12 cellular contexts compared by ENCODE assay signal in the genomic region with DNA sequence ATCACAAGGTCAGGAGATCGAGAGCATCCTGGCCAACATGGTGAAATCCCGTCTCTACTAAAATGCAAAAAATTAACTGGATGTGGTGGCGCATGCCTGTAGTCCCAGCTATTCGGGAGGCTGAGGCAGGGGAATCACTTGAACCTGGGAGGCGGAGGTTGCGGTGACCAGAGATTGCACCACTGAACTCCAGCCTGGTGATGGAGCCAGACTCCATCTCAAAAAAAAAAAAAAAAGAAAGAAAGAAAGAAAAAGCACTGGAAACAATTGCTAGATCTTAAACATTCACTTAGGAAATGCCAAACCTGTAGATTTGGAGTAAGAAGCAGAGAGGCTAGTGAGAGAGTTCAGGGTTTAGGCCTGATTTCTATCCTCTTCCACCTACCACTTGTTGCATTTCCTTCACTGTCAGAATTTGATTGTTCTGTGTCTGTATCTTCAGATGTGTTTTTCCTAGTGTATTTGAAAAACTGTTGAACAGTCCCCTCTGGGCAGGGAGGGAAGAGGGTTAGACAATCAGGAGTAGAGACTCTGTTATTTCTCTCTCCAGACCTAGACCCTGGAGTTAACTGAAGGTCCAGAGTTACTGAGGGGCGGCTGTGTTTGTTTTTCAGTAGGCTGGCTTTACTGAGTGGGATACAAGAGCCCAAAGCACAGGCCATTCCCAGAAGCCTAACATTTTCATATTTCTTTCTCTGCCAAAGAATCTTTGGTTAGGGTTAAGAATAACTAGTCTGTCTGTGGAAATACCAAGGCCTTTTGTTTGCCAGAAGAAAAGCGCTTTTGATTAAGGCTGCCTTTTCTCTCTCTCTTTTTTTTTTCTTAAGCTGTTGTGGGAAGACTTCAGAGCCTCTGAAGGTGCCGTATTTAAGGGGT. TPM values are rescaled to one million over a fixed set of nuclear protein-coding genes. Genes with fewer than 3 reads are reported as not detected.
DNase-seq lines count a peak whose midpoint lies in the region; ATAC-seq and TF ChIP-seq lines count a peak whose summit lies in the region.
"Had no signal": no experiment of that assay in that cellular context is flagged by ENCODE, and none has a peak within 500 bp of the region (broad histone marks: within the 10 kb centered on the region; RNA-seq: fewer than 3 reads in every experiment).

No MANE protein-coding gene starts in this region.

- in situ Hi-C loops in SK-MEL-5 (cut with HindIII; ENCODE audit: low pct_unique_long_range_greater_than_20kb, low sequenced_read_pairs): no loop called here
- in situ Hi-C loops in transverse colon (cut with MboI; ENCODE audit: low pct_ligation_motif_present in 1 of 4, low pct_unique_long_range_greater_than_20kb in 1 of 4, low sequenced_read_pairs in 3 of 4): no loop called here

- H3K79me1 ChIP-seq in mesendoderm (ENCODE audit: low read length): peaks cover 8% of the 10 kb centered on the region

- H3K27me3 Mint-ChIP-seq in CD8-positive, alpha-beta T cell (ENCODE audit: low read depth): no peaks in the 10 kb centered on the region
- H3K27me3 Mint-ChIP-seq in activated T-helper 2 cell treated with anti-CD3 and anti-CD28 coated beads, Interferon-gamma antibody, Interleukin-2, Interleukin-4, amounts not matched to agents 10 μg/mL and 5 μg/mL and 100 μg/mL, durations not matched to agents 14 hours and 24 hours and 36 hours (ENCODE audit: low read depth): peaks cover 2% of the 10 kb centered on the region
- H3K27me3 Mint-ChIP-seq: activated CD4-positive, alpha-beta T cell treated with anti-CD3 and anti-CD28 coated beads, Interleukin-2, amount 10 ng/mL, durations not matched to agents 7 days and 5 days had no signal

- H3K27ac ChIP-seq in mesendoderm (ENCODE audit: low read depth, low read length) (peak overlapping the region; percentile 1), transverse colon (peak overlapping the region; percentile 64 to 81 (median 68))
- H3K27ac ChIP-seq in CD8-positive, alpha-beta T cell (ENCODE audit: low read depth, low read length): no peak overlapping the region

- H3K9me3 ChIP-seq in transverse colon (no peaks in the 10 kb centered on the region), MG63 (no peaks in the 10 kb centered on the region)
- no peaks in the 10 kb centered on the region for H3K9me3 ChIP-seq in CD8-positive, alpha-beta T cell (ENCODE audit: low read length)

- peak overlapping the region; percentile 12 for H3K4ac ChIP-seq in mesendoderm (ENCODE audit: low read depth, low read length)

- H2BK15ac ChIP-seq in mesendoderm (replicated peaks; ENCODE audit: low read depth): no peak overlapping the region

- intact Hi-C loops in transverse colon (cut with DNase I; ENCODE audit: low total_unique reads): no loop called here
- intact Hi-C loops in CD8-positive, alpha-beta T cell (cut with DNase I, micrococcal nuclease): no loop called here
- intact Hi-C loops in activated T-helper 2 cell treated with anti-CD3 and anti-CD28 coated beads, Interferon-gamma antibody, Interleukin-2, Interleukin-4, amounts not matched to agents 10 μg/mL and 5 μg/mL and 100 μg/mL, durations not matched to agents 14 hours and 24 hours and 36 hours (cut with micrococcal nuclease): no loop called here

- no peak overlapping the region for H4K5ac ChIP-seq in mesendoderm (ENCODE audit: low read length)

- peak overlapping the region; percentile 17 for H3K56ac ChIP-seq in mesendoderm (ENCODE audit: low read length)

- CTCF ChIA-PET in CD8-positive, alpha-beta T cell (lab: Charles Lee): interaction anchor here (1.0 kb wide), 1 partner anchor 11 kb away, joined by 3 read pairs; no protein-coding TSS in a partner anchor

- H4K8ac ChIP-seq in mesendoderm (ENCODE audit: low read depth, low read length): no peak overlapping the region

- H3K27me3 ChIP-seq in mesendoderm (ENCODE audit: insufficient read depth, low read length, poor library complexity) (no peaks in the 10 kb centered on the region), transverse colon (no peaks in the 10 kb centered on the region), MG63 (no peaks in the 10 kb centered on the region)
- no peaks in the 10 kb centered on the region for H3K27me3 ChIP-seq in CD8-positive, alpha-beta T cell (ENCODE audit: insufficient read depth, low read length)

- peaks cover 36% of the 10 kb centered on the region for H3K79me2 ChIP-seq in mesendoderm (ENCODE audit: control insufficient read depth, insufficient read depth, low read length)

- no peak overlapping the region for H3K4me3 ChIP-seq in epithelial cell of proximal tubule (ENCODE audit: low read depth, low read length)
- H3K4me3 ChIP-seq in mesendoderm (ENCODE audit: low read length): no peak overlapping the region
- no peak overlapping the region for H3K4me3 ChIP-seq in transverse colon
- no peak overlapping the region for H3K4me3 ChIP-seq in CD8-positive, alpha-beta T cell (ENCODE audit: low read depth, low read length)
- H3K4me3 ChIP-seq in MG63: no peak overlapping the region

- peak overlapping the region; percentile 84 for H3K18ac ChIP-seq in mesendoderm (ENCODE audit: low read length)

- H3K23ac ChIP-seq in mesendoderm (ENCODE audit: low read length): no peak overlapping the region

- no peak overlapping the region for H3K9ac ChIP-seq in mesendoderm (ENCODE audit: low read length)

- H3K4me1 ChIP-seq in mesendoderm (ENCODE audit: control insufficient read depth, low read depth, low read length) (no peaks in the 10 kb centered on the region), transverse colon (peaks cover 14 to 62% (median 26%) of the 10 kb centered on the region in 4 donors)
- no peaks in the 10 kb centered on the region for H3K4me1 ChIP-seq in CD8-positive, alpha-beta T cell (ENCODE audit: insufficient read depth, low read length)

- no peak overlapping the region for H3K4me3 Mint-ChIP-seq in CD8-positive, alpha-beta T cell
- no peak overlapping the region for H3K4me3 Mint-ChIP-seq in activated T-helper 2 cell treated with anti-CD3 and anti-CD28 coated beads, Interferon-gamma antibody, Interleukin-2, Interleukin-4, amounts not matched to agents 10 μg/mL and 5 μg/mL and 100 μg/mL, durations not matched to agents 14 hours and 24 hours and 36 hours (ENCODE audit: low read depth)
- H3K4me3 Mint-ChIP-seq: activated CD4-positive, alpha-beta T cell treated with anti-CD3 and anti-CD28 coated beads, Interleukin-2, amount 10 ng/mL, durations not matched to agents 7 days and 5 days had no signal

- POLR2A ChIA-PET in CD8-positive, alpha-beta T cell (lab: Charles Lee): no interaction called here

- DNase-seq in SK-MEL-5 (ENCODE audit: low read depth, low spot score): peak; percentile 94
- no peak for DNase-seq in epithelial cell of proximal tubule (ENCODE audit: low read depth)
- no peak for DNase-seq in mesendoderm
- DNase-seq in transverse colon: no peak
- DNase-seq in CD8-positive, alpha-beta T cell: no peak
- DNase-seq in activated T-helper 2 cell treated with anti-CD3 and anti-CD28 coated beads, Interferon-gamma antibody, Interleukin-2, Interleukin-4, amounts not matched to agents 10 μg/mL and 5 μg/mL and 100 μg/mL, durations not matched to agents 14 hours and 24 hours and 36 hours (ENCODE audit: low spot score): no peak
- no peak for DNase-seq in MG63
- DNase-seq in EL: no peak
- DNase-seq: activated CD4-positive, alpha-beta T cell treated with anti-CD3 and anti-CD28 coated beads, Interleukin-2, amount 10 ng/mL, durations not matched to agents 7 days and 5 days; amniotic stem cell; NCI-H1417 treated with DMSO at 0.1 percent for 48 hours; stimulated activated naive CD4-positive, alpha-beta T cell treated with Interleukin-2 at 50 U/mL for 16 hours had no signal

- no peaks in the 10 kb centered on the region for H3K36me3 Mint-ChIP-seq in CD8-positive, alpha-beta T cell
- H3K36me3 Mint-ChIP-seq in activated T-helper 2 cell treated with anti-CD3 and anti-CD28 coated beads, Interferon-gamma antibody, Interleukin-2, Interleukin-4, amounts not matched to agents 10 μg/mL and 5 μg/mL and 100 μg/mL, durations not matched to agents 14 hours and 24 hours and 36 hours (ENCODE audit: low read depth): no peaks in the 10 kb centered on the region

- no peak overlapping the region for H2BK5ac ChIP-seq in mesendoderm (ENCODE audit: low read length)

- no CpG with 5 or more reads among the region's 9 CpGs for WGBS in mesendoderm (ENCODE audit: extremely low coverage, insufficient coverage, low lambda C conversion rate)
- WGBS in transverse colon (ENCODE audit: low coverage in 1 of 2), 2 donors: 37 to 84% methylated on average over 3 to 9 of the region's 9 CpGs

- no peak overlapping the region for H3K27ac Mint-ChIP-seq in CD8-positive, alpha-beta T cell
- no peak overlapping the region for H3K27ac Mint-ChIP-seq in activated T-helper 2 cell treated with anti-CD3 and anti-CD28 coated beads, Interferon-gamma antibody, Interleukin-2, Interleukin-4, amounts not matched to agents 10 μg/mL and 5 μg/mL and 100 μg/mL, durations not matched to agents 14 hours and 24 hours and 36 hours
- H3K27ac Mint-ChIP-seq: activated CD4-positive, alpha-beta T cell treated with anti-CD3 and anti-CD28 coated beads, Interleukin-2, amount 10 ng/mL, durations not matched to agents 7 days and 5 days had no signal

- ATAC-seq in CD8-positive, alpha-beta T cell: no peak

- TF ChIP-seq EP300 in transverse colon (IDR thresholded peaks at IDR 0.05; ENCODE audit: low read depth): no peak

- H2BK120ac ChIP-seq in mesendoderm (ENCODE audit: low read depth, low read length): no peak overlapping the region

- no peak overlapping the region for H3K4me2 ChIP-seq in mesendoderm (ENCODE audit: low read length)

- TF ChIP-seq POLR2A in transverse colon (IDR thresholded peaks at IDR 0.05): no peak

- no peaks in the 10 kb centered on the region for H3K36me3 ChIP-seq in mesendoderm (ENCODE audit: control insufficient read depth, insufficient read depth, low read length)
- no peaks in the 10 kb centered on the region for H3K36me3 ChIP-seq in transverse colon
- no peaks in the 10 kb centered on the region for H3K36me3 ChIP-seq in CD8-positive, alpha-beta T cell (ENCODE audit: insufficient read depth, low read length)
- H3K36me3 ChIP-seq in MG63: no peaks in the 10 kb centered on the region; the same call in 1 of the 2 replicates

- TF ChIP-seq CTCF in epithelial cell of proximal tubule (conservative IDR thresholded peaks at IDR 0.05; ENCODE audit: low read depth, low read length) (peak; percentile 37), transverse colon (IDR thresholded peaks at IDR 0.05) (no peak)
- no peak for TF ChIP-seq CTCF in CD8-positive, alpha-beta T cell (IDR thresholded peaks at IDR 0.05)

- no peaks in the 10 kb centered on the region for H3K9me3 Mint-ChIP-seq in CD8-positive, alpha-beta T cell
- H3K9me3 Mint-ChIP-seq in activated T-helper 2 cell treated with anti-CD3 and anti-CD28 coated beads, Interferon-gamma antibody, Interleukin-2, Interleukin-4, amounts not matched to agents 10 μg/mL and 5 μg/mL and 100 μg/mL, durations not matched to agents 14 hours and 24 hours and 36 hours: no peaks in the 10 kb centered on the region
- H3K9me3 Mint-ChIP-seq: activated CD4-positive, alpha-beta T cell treated with anti-CD3 and anti-CD28 coated beads, Interleukin-2, amount 10 ng/mL, durations not matched to agents 7 days and 5 days had no signal

- no peak overlapping the region for H2AK5ac ChIP-seq in mesendoderm (ENCODE audit: low read length)

- H3K4me1 Mint-ChIP-seq in CD8-positive, alpha-beta T cell (ENCODE audit: low read depth): no peaks in the 10 kb centered on the region
- H3K4me1 Mint-ChIP-seq in activated T-helper 2 cell treated with anti-CD3 and anti-CD28 coated beads, Interferon-gamma antibody, Interleukin-2, Interleukin-4, amounts not matched to agents 10 μg/mL and 5 μg/mL and 100 μg/mL, durations not matched to agents 14 hours and 24 hours and 36 hours (ENCODE audit: low read depth): no peaks in the 10 kb centered on the region
- H3K4me1 Mint-ChIP-seq: activated CD4-positive, alpha-beta T cell treated with anti-CD3 and anti-CD28 coated beads, Interleukin-2, amount 10 ng/mL, durations not matched to agents 7 days and 5 days had no signal

RNA-seq across cellular contexts. Expression of a gene that starts 31.1 kb away (rescaled TPM):
- 70.1 and 77.9 TPM in 2 replicates for total RNA-seq in SK-MEL-5 (2014; rRNA removed; shearing (Covaris generic))
- 43.7 and 77.3 TPM in 2 replicates for polyA plus RNA-seq in SK-MEL-5 (2015; cell fraction: cytosol; rRNA removed)
- 68.5 and 84.7 TPM in 2 replicates for polyA plus RNA-seq in SK-MEL-5 (2015; cell fraction: nucleus; rRNA removed)
- total RNA-seq in epithelial cell of proximal tubule: 185 and 296 TPM in 2 replicates
- 104 TPM for polyA plus RNA-seq in mesendoderm (2013, experiment 1 of 2)
- 101 TPM for polyA plus RNA-seq in mesendoderm (2013, experiment 2 of 2)
- total RNA-seq in transverse colon: 100 to 1,000 TPM; 190 to 300 (median 254) TPM
- 100 to 1,000 TPM; 184 to 193 TPM for total RNA-seq in CD8-positive, alpha-beta T cell
- 210 and 212 TPM in 2 replicates for total RNA-seq in activated T-helper 2 cell treated with anti-CD3 and anti-CD28 coated beads, Interferon-gamma antibody, Interleukin-2, Interleukin-4, amounts not matched to agents 10 μg/mL and 5 μg/mL and 100 μg/mL, durations not matched to agents 14 hours and 24 hours and 36 hours
- 51.9 and 68.1 TPM in 2 replicates for total RNA-seq in MG63 (2014; rRNA removed; shearing (Covaris generic); ENCODE audit: low replicate concordance)
